ENCODE assay signal across 10 cellular contexts in genomic region chr5:149563461-149563860, GRCh38. TPM values are rescaled to one million over a fixed set of nuclear protein-coding genes. Genes with fewer than 3 reads are reported as not detected.
A peak's percentile ranks its signal among the peaks of the same experiment; 100 is the strongest.
DNase-seq lines count a peak whose midpoint lies in the region; ATAC-seq and TF ChIP-seq lines count a peak whose summit lies in the region.
"Had no signal": no experiment of that assay in that cellular context is flagged by ENCODE, and none has a peak within 500 bp of the region (broad histone marks: within the 10 kb centered on the region; RNA-seq: fewer than 3 reads in every experiment).

No MANE protein-coding gene starts in this region.

- no peaks in the 10 kb centered on the region for H4K20me1 ChIP-seq in hepatocyte (ENCODE audit: insufficient read depth, poor library complexity, severe bottlenecking)

- no peaks in the 10 kb centered on the region for H3K27me3 Mint-ChIP-seq in T-helper 2 cell treated with Interferon-gamma antibody and Interleukin-4, amounts not matched to agents 5 μg/mL and 100 μg/mL, for 36 hours (ENCODE audit: low read depth)
- H3K27me3 Mint-ChIP-seq in T-helper 17 cell = no peaks in the 10 kb centered on the region

- H3K9me3 Mint-ChIP-seq in T-helper 2 cell treated with Interferon-gamma antibody and Interleukin-4, amounts not matched to agents 5 μg/mL and 100 μg/mL, for 36 hours = no peaks in the 10 kb centered on the region

- H3K4me3 Mint-ChIP-seq in T-helper 2 cell treated with Interferon-gamma antibody and Interleukin-4, amounts not matched to agents 5 μg/mL and 100 μg/mL, for 36 hours = no peak overlapping the region
- H3K4me3 Mint-ChIP-seq in T-helper 17 cell = no peak overlapping the region

- TF ChIP-seq POLR2A in stomach (IDR thresholded peaks at IDR 0.05) = no peak

- H3K36me3 ChIP-seq in hepatocyte (replicated peaks; ENCODE audit: insufficient read depth, low read depth) (no peaks in the 10 kb centered on the region), stomach (no peaks in the 10 kb centered on the region)

- H3K27me3 ChIP-seq in hepatocyte (no peaks in the 10 kb centered on the region), stomach (no peaks in the 10 kb centered on the region)

- H2AFZ ChIP-seq in hepatocyte = peak overlapping the region; percentile 14

- no peak for TF ChIP-seq EP300 in stomach (IDR thresholded peaks at IDR 0.05)

- H3K4me2 ChIP-seq in hepatocyte = no peak overlapping the region

- intact Hi-C loops in stomach (cut with DNase I; ENCODE audit: low total_unique reads) = loop anchor here (10.0 kb wide), 1 partner anchor 179 kb away; no protein-coding TSS in a partner anchor
- intact Hi-C loops in left colon (cut with DNase I, micrococcal nuclease) = loop anchor here (5.0 to 10.0 kb wide), 3 partner anchors 121 to 179 kb away; no protein-coding TSS in a partner anchor

- peaks cover 16% of the 10 kb centered on the region for H3K4me1 ChIP-seq in hepatocyte (ENCODE audit: insufficient read depth)
- peaks cover 6 to 50% (median 32%) of the 10 kb centered on the region in 4 donors for H3K4me1 ChIP-seq in stomach

- TF ChIP-seq CTCF in hepatocyte (IDR thresholded peaks at IDR 0.05; ENCODE audit: poor library complexity) (no peak), stomach (IDR thresholded peaks at IDR 0.05) (no peak)

- H3K4me1 Mint-ChIP-seq in T-helper 2 cell treated with Interferon-gamma antibody and Interleukin-4, amounts not matched to agents 5 μg/mL and 100 μg/mL, for 36 hours (ENCODE audit: low read depth) = peaks cover 11% of the 10 kb centered on the region
- H3K4me1 Mint-ChIP-seq in T-helper 17 cell = peaks cover 15% of the 10 kb centered on the region

- no peaks in the 10 kb centered on the region for H3K36me3 Mint-ChIP-seq in T-helper 2 cell treated with Interferon-gamma antibody and Interleukin-4, amounts not matched to agents 5 μg/mL and 100 μg/mL, for 36 hours (ENCODE audit: low read depth)
- no peaks in the 10 kb centered on the region for H3K36me3 Mint-ChIP-seq in T-helper 17 cell (ENCODE audit: low read depth)

- H3K27ac ChIP-seq in hepatocyte = peak overlapping the region; percentile 85
- H3K27ac ChIP-seq in stomach = peak overlapping the region in 4 of 5 donors; percentile 69 to 87 (median 82)

- ATAC-seq in T-helper 17 cell = no peak
- no peak for ATAC-seq in HG03196 (IDR thresholded peaks at IDR 0.05; ENCODE audit: unreplicated experiment)
- ATAC-seq in left colon = no peak

- H3K9me3 ChIP-seq in T-helper 17 cell (ENCODE audit: control insufficient read depth, low read length, poor library complexity, severe bottlenecking) (no peaks in the 10 kb centered on the region), hepatocyte (ENCODE audit: low read depth) (no peaks in the 10 kb centered on the region), stomach (no peaks in the 10 kb centered on the region)

- H3K9me2 ChIP-seq in hepatocyte (replicated peaks; ENCODE audit: insufficient read depth) = no peaks in the 10 kb centered on the region

- peak overlapping the region; percentile 5 for H3K27ac Mint-ChIP-seq in T-helper 2 cell treated with Interferon-gamma antibody and Interleukin-4, amounts not matched to agents 5 μg/mL and 100 μg/mL, for 36 hours
- peak overlapping the region; percentile 88 for H3K27ac Mint-ChIP-seq in T-helper 17 cell

- WGBS in hepatocyte (ENCODE audit: low lambda C conversion rate, missing lambda C conversion rate) = 52% methylated on average over 2 of the region's 2 CpGs
- 54 to 64% (median 59%) methylated on average over 2 of the region's 2 CpGs for WGBS in stomach, 5 donors

- no peaks in the 10 kb centered on the region for H3K79me2 ChIP-seq in hepatocyte

- H3K4me3 ChIP-seq in hepatocyte (no peak overlapping the region), stomach (no peak overlapping the region)

- DNase-seq in T-helper 2 cell treated with Interferon-gamma antibody and Interleukin-4, amounts not matched to agents 5 μg/mL and 100 μg/mL, for 36 hours (ENCODE audit: low spot score) = no peak
- no peak for DNase-seq in T-helper 2 cell
- DNase-seq in T-helper 17 cell = no peak
- no peak for DNase-seq in hepatocyte (ENCODE audit: low spot score)
- no peak for DNase-seq in stomach
- no peak for DNase-seq in stimulated activated CD4-positive, alpha-beta T cell treated with anti-CD3 and anti-CD28 coated beads, Interleukin-4, amount 100 ng/mL, for 24 hours
- no peak for DNase-seq in left colon
- DNase-seq: NCI-H446 treated with DMSO at 0.1 percent for 48 hours; stimulated activated naive CD4-positive, alpha-beta T cell treated with Interleukin-2 at 50 U/mL for 16 hours had no signal

RNA-seq across cellular contexts. Expression of gene CSNK1A1, which starts 12.2 kb away (rescaled TPM):
- 100 to 1,000 TPM; 192 to 212 TPM for total RNA-seq in T-helper 17 cell
- total RNA-seq in hepatocyte = 220 and 231 TPM in 2 replicates
- 102 and 106 TPM in 2 replicates for polyA plus RNA-seq in hepatocyte
- 100 to 1,000 TPM; 171 to 408 (median 217) TPM for total RNA-seq in stomach
- 10 to 100 TPM; 60.5 to 95.5 (median 74.8) TPM for polyA plus RNA-seq in stomach
- 100 to 1,000 TPM; 202 to 229 TPM for total RNA-seq in left colon

RNA-seq across cellular contexts. Expression of gene ARHGEF37, which starts 17.8 kb away (rescaled TPM):
- total RNA-seq in T-helper 17 cell = under 1 TPM; 0.25 to 0.76 TPM
- 2.0 and 2.3 TPM in 2 replicates for total RNA-seq in hepatocyte
- 2.9 and 3.1 TPM in 2 replicates for polyA plus RNA-seq in hepatocyte
- total RNA-seq in stomach = 10 to 100 TPM; 21.3 to 64.2 (median 25.7) TPM
- polyA plus RNA-seq in stomach = 10 to 100 TPM in 1 of 3 donors, 1 to 10 TPM in 2; 8.0 to 15.1 (median 9.3) TPM
- 10 to 100 TPM; 14.2 to 23.5 TPM for total RNA-seq in left colon
